Comparison of ENCODE assay signal across 13 cellular contexts in genomic region chr7:56053379-56053778, GRCh38. TPM values are rescaled to one million over a fixed set of nuclear protein-coding genes. Genes with fewer than 3 reads are reported as not detected.
DNase-seq lines count a peak whose midpoint lies in the region; FAIRE-seq and TF ChIP-seq lines count a peak whose summit lies in the region.
"Had no signal": no experiment of that assay in that cellular context is flagged by ENCODE, and none has a peak within 500 bp of the region (broad histone marks: within the 10 kb centered on the region; RNA-seq: fewer than 3 reads in every experiment).

No MANE protein-coding gene starts in this region.

- H3K4me3 Mint-ChIP-seq in T-helper 2 cell treated with Interferon-gamma antibody and Interleukin-4, amounts not matched to agents 5 μg/mL and 100 μg/mL, for 36 hours: peak overlapping the region; percentile 90

- CTCF ChIA-PET in OCI-LY7 (lab: Charles Lee; ENCODE audit: unreplicated experiment) (no interaction called here), endothelial cell of umbilical vein (lab: Charles Lee) (interaction anchor here (1.0 to 1.1 kb wide), 2 partner anchors 9 to 20 kb away, joined by 3 to 4 read pairs; no protein-coding TSS in a partner anchor)

- no peaks in the 10 kb centered on the region for H3K9me3 Mint-ChIP-seq in T-helper 2 cell treated with Interferon-gamma antibody and Interleukin-4, amounts not matched to agents 5 μg/mL and 100 μg/mL, for 36 hours

- H3K36me3 Mint-ChIP-seq in T-helper 2 cell treated with Interferon-gamma antibody and Interleukin-4, amounts not matched to agents 5 μg/mL and 100 μg/mL, for 36 hours (ENCODE audit: low read depth): peaks cover 52% of the 10 kb centered on the region

- H3K27me3 Mint-ChIP-seq in T-helper 2 cell treated with Interferon-gamma antibody and Interleukin-4, amounts not matched to agents 5 μg/mL and 100 μg/mL, for 36 hours (ENCODE audit: low read depth): no peaks in the 10 kb centered on the region

- H3K9me3 ChIP-seq in OCI-LY7 (ENCODE audit: low read length) (no peaks in the 10 kb centered on the region), endothelial cell of umbilical vein (replicated peaks; ENCODE audit: control insufficient read depth, insufficient read depth, low read length) (no peaks in the 10 kb centered on the region), colonic mucosa (no peaks in the 10 kb centered on the region)
- H3K9me3 ChIP-seq: transverse colon had no signal

- H3K4me1 Mint-ChIP-seq in T-helper 2 cell treated with Interferon-gamma antibody and Interleukin-4, amounts not matched to agents 5 μg/mL and 100 μg/mL, for 36 hours (ENCODE audit: low read depth): peaks cover 30% of the 10 kb centered on the region

- H3K79me2 ChIP-seq in OCI-LY7 (ENCODE audit: insufficient read depth, low read depth, low read length): peaks cover 84% of the 10 kb centered on the region
- H3K79me2 ChIP-seq in endothelial cell of umbilical vein (ENCODE audit: control insufficient read depth, insufficient read depth, low read length): peaks cover 64% of the 10 kb centered on the region

- BruUV-seq in OCI-LY7 (replicated peaks; lab: Mats Ljungman, UMichigan) (no TSS peak), endothelial cell of umbilical vein (replicated peaks; lab: Mats Ljungman, UMichigan) (no TSS peak)

- H3K4me1 ChIP-seq in OCI-LY7 (ENCODE audit: insufficient read depth, low read length, poor library complexity, severe bottlenecking): peaks cover 48% of the 10 kb centered on the region
- peaks cover 35% of the 10 kb centered on the region for H3K4me1 ChIP-seq in endothelial cell of umbilical vein (ENCODE audit: control insufficient read depth, extremely low read depth, insufficient read depth, low read length)
- H3K4me1 ChIP-seq in colonic mucosa: peaks cover 6% of the 10 kb centered on the region

- POLR2A ChIA-PET in OCI-LY7 (lab: Charles Lee) (interaction anchor here (0.6 to 2.3 kb wide), 3 partner anchors 11 to 19 kb away, joined by 3 to 13 read pairs (median 4); partner anchors contain the start of gene SUMF2), endothelial cell of umbilical vein (lab: Charles Lee) (interaction anchor here (0.8 kb wide), 1 partner anchor 12 kb away, joined by 5 read pairs; no protein-coding TSS in a partner anchor)

- H3K9me1 ChIP-seq in endothelial cell of umbilical vein (replicated peaks; ENCODE audit: control insufficient read depth, extremely low read depth, insufficient read depth, low read length): no peaks in the 10 kb centered on the region

- dilution Hi-C loops in endothelial cell of umbilical vein (cut with MboI; ENCODE audit: extremely low pct_ligation_motif_present, low sequenced_read_pairs): no loop called here

- FAIRE-seq in endothelial cell of umbilical vein (lab: Jason Lieb, UNC): no peak
- FAIRE-seq: A204.1, bronchial epithelial cell had no signal

- H4K20me1 ChIP-seq in OCI-LY7 (ENCODE audit: insufficient read depth, low read length): peaks cover 34% of the 10 kb centered on the region; the same call in 1 of the 2 replicates
- H4K20me1 ChIP-seq in endothelial cell of umbilical vein (replicated peaks; ENCODE audit: control insufficient read depth, extremely low read depth, insufficient read depth, low read length): no peaks in the 10 kb centered on the region

- DNase-seq in T-helper 2 cell treated with Interferon-gamma antibody and Interleukin-4, amounts not matched to agents 5 μg/mL and 100 μg/mL, for 36 hours (ENCODE audit: low spot score): no peak
- DNase-seq in T-helper 2 cell: no peak
- DNase-seq in OCI-LY7 (ENCODE audit: low spot score): no peak
- DNase-seq in endothelial cell of umbilical vein (ENCODE audit: low read depth, low spot score): no peak
- no peak for DNase-seq in retinal pigment epithelial cell (ENCODE audit: low read depth)
- DNase-seq in caudate nucleus (lab: John Stamatoyannopoulos, UW): no peak
- DNase-seq in stimulated activated CD4-positive, alpha-beta T cell treated with anti-CD3 and anti-CD28 coated beads, Interleukin-1b, Interleukin-23, amount 100 ng/mL, for 48 hours: no peak
- DNase-seq in colonic mucosa: no peak
- DNase-seq: NCI-H1092; stimulated activated CD4-positive, alpha-beta T cell treated with anti-CD3 and anti-CD28 coated beads, Interleukin-4, amount 100 ng/mL, for 1 hour; transverse colon had no signal

- H3K36me3 ChIP-seq in OCI-LY7 (ENCODE audit: insufficient read depth, low read length): peaks cover 65% of the 10 kb centered on the region
- peaks cover 10 to 22% of the 10 kb centered on the region in 2 experiments for H3K36me3 ChIP-seq in endothelial cell of umbilical vein (ENCODE audit: control insufficient read depth in 2 of 2, extremely low read depth in 1 of 2, insufficient read depth in 2 of 2, low read length in 2 of 2)
- no peaks in the 10 kb centered on the region for H3K36me3 ChIP-seq in colonic mucosa

- TF ChIP-seq CTCF in OCI-LY7 (conservative IDR thresholded peaks at IDR 0.05; ENCODE audit: low read length) (no peak), endothelial cell of umbilical vein (IDR thresholded peaks at IDR 0.05; ENCODE audit: extremely low read depth in 1 of 2, insufficient read depth in 1 of 2, low read depth in 1 of 2, low read length in 2 of 2) (no peak), retinal pigment epithelial cell (conservative IDR thresholded peaks at IDR 0.05; ENCODE audit: low read depth, low read length) (no peak), colonic mucosa (IDR thresholded peaks at IDR 0.05) (no peak)

- TF ChIP-seq POLR2A in endothelial cell of umbilical vein (IDR thresholded peaks at IDR 0.05; ENCODE audit: low read depth, low read length): no peak

- H2AFZ ChIP-seq in OCI-LY7 (ENCODE audit: low read length): no peak overlapping the region
- no peak overlapping the region for H2AFZ ChIP-seq in endothelial cell of umbilical vein (ENCODE audit: low read depth, low read length)

- H3K27ac ChIP-seq in OCI-LY7 (ENCODE audit: low read depth, low read length, poor library complexity, severe bottlenecking) (no peak overlapping the region), endothelial cell of umbilical vein (ENCODE audit: insufficient read depth, low read depth, low read length) (no peak overlapping the region), caudate nucleus (ENCODE audit: low read depth, low read length) (no peak overlapping the region), colonic mucosa (no peak overlapping the region)

- intact Hi-C loops in OCI-LY7 (cut with micrococcal nuclease; ENCODE audit: unreplicated experiment): loop anchor here (5.0 kb wide), 1 partner anchor 521 kb away; no protein-coding TSS in a partner anchor
- intact Hi-C loops in endothelial cell of umbilical vein (cut with micrococcal nuclease): loop anchor here (5.0 kb wide), 1 partner anchor 686 kb away; the partner anchor contains the start of gene LANCL2
- intact Hi-C loops in colonic mucosa (cut with DNase I): no loop called here

- peak overlapping the region; percentile 88 for H3K4me2 ChIP-seq in OCI-LY7 (ENCODE audit: low read length)
- H3K4me2 ChIP-seq in endothelial cell of umbilical vein (ENCODE audit: insufficient read depth, low read length): peak overlapping the region; percentile 100

- peak overlapping the region; percentile 100 for H3K4me3 ChIP-seq in OCI-LY7 (ENCODE audit: low read depth, low read length, poor library complexity, severe bottlenecking)
- peak overlapping the region in 1 of 3 experiments; percentile 35 for H3K4me3 ChIP-seq in endothelial cell of umbilical vein (replicated peaks in 1 of 3; ENCODE audit: insufficient read depth in 1 of 3, low read depth in 1 of 3, low read length in 3 of 3)
- H3K4me3 ChIP-seq in retinal pigment epithelial cell (ENCODE audit: low read length): peak overlapping the region; percentile 80
- H3K4me3 ChIP-seq in colonic mucosa: no peak overlapping the region

- H3K9ac ChIP-seq in endothelial cell of umbilical vein (replicated peaks; ENCODE audit: extremely low read depth, insufficient read depth, low read length): no peak overlapping the region
- peak overlapping the region in 1 of 2 donors; percentile 1 for H3K9ac ChIP-seq in colonic mucosa (ENCODE audit: low read depth in 2 of 2, low read length in 2 of 2)

- no peak overlapping the region for H3K27ac Mint-ChIP-seq in T-helper 2 cell treated with Interferon-gamma antibody and Interleukin-4, amounts not matched to agents 5 μg/mL and 100 μg/mL, for 36 hours

- H3K27me3 ChIP-seq in endothelial cell of umbilical vein (ENCODE audit: control insufficient read depth in 2 of 2, insufficient read depth in 2 of 2, low read length in 2 of 2) (no peaks in the 10 kb centered on the region), colonic mucosa (no peaks in the 10 kb centered on the region)
- H3K27me3 ChIP-seq: transverse colon had no signal

- H3K9me2 ChIP-seq in OCI-LY7 (ENCODE audit: insufficient read depth, low read length): no peaks in the 10 kb centered on the region

RNA-seq across cellular contexts. Expression of gene CCT6A, which starts 1.8 kb away (rescaled TPM):
- 151 and 196 TPM in 2 replicates for total RNA-seq in OCI-LY7 (2014; rRNA removed; shearing (Covaris generic))
- 181 and 219 TPM in 2 replicates for total RNA-seq in OCI-LY7 (2022)
- total RNA-seq in endothelial cell of umbilical vein: 210 and 221 TPM in 2 replicates
- 119 and 152 TPM in 2 replicates for polyA plus RNA-seq in endothelial cell of umbilical vein
- 216 and 226 TPM in 2 replicates for polyA plus RNA-seq in endothelial cell of umbilical vein (2011; cell fraction: cytosol; rRNA removed)
- polyA plus RNA-seq in endothelial cell of umbilical vein (2011; cell fraction: nucleus; rRNA removed): 167 and 257 TPM in 2 replicates
- 181 and 289 TPM in 2 replicates for polyA plus RNA-seq in endothelial cell of umbilical vein (2012)
- 149 and 154 TPM in 2 replicates for polyA minus RNA-seq in endothelial cell of umbilical vein
- polyA minus RNA-seq in endothelial cell of umbilical vein (2011; cell fraction: cytosol; rRNA and poly(A)+ RNA removed): 143 TPM
- polyA minus RNA-seq in endothelial cell of umbilical vein (2011; cell fraction: nucleus; rRNA and poly(A)+ RNA removed): 80.0 and 93.9 TPM in 2 replicates
- total RNA-seq in colonic mucosa: 100 to 1,000 TPM in 1 of 2 donors, 10 to 100 TPM in 1; 77.8 to 146 TPM

RNA-seq across cellular contexts. Expression of gene PSPH, which starts 2.1 kb away (rescaled TPM):
- 62.9 and 64.7 TPM in 2 replicates for total RNA-seq in OCI-LY7 (2014; rRNA removed; shearing (Covaris generic))
- total RNA-seq in OCI-LY7 (2022): 45.1 and 55.3 TPM in 2 replicates
- total RNA-seq in endothelial cell of umbilical vein: 20.3 and 24.2 TPM in 2 replicates
- 10.3 and 11.8 TPM in 2 replicates for polyA plus RNA-seq in endothelial cell of umbilical vein
- 27.5 and 28.8 TPM in 2 replicates for polyA plus RNA-seq in endothelial cell of umbilical vein (2011; cell fraction: cytosol; rRNA removed)
- 13.0 and 15.2 TPM in 2 replicates for polyA plus RNA-seq in endothelial cell of umbilical vein (2011; cell fraction: nucleus; rRNA removed)
- polyA plus RNA-seq in endothelial cell of umbilical vein (2012): 14.5 and 16.5 TPM in 2 replicates
- 18.8 and 32.3 TPM in 2 replicates for polyA minus RNA-seq in endothelial cell of umbilical vein
- 40.7 TPM for polyA minus RNA-seq in endothelial cell of umbilical vein (2011; cell fraction: cytosol; rRNA and poly(A)+ RNA removed)
- polyA minus RNA-seq in endothelial cell of umbilical vein (2011; cell fraction: nucleus; rRNA and poly(A)+ RNA removed): 9.5 and 12.7 TPM in 2 replicates
- total RNA-seq in colonic mucosa: 10 to 100 TPM in 1 of 2 donors, 1 to 10 TPM in 1; 7.5 to 23.4 TPM

RNA-seq across cellular contexts. Expression of gene SUMF2, which starts 10.7 kb away (rescaled TPM):
- total RNA-seq in OCI-LY7 (2014; rRNA removed; shearing (Covaris generic)): 46.4 and 60.8 TPM in 2 replicates
- total RNA-seq in OCI-LY7 (2022) (107 and 110 TPM in 2 replicates), endothelial cell of umbilical vein (107 and 110 TPM in 2 replicates), colonic mucosa (100 to 1,000 TPM in 1 of 2 donors, 10 to 100 TPM in 1; 90.7 to 103 TPM)
- 91.3 and 92.4 TPM in 2 replicates for polyA plus RNA-seq in endothelial cell of umbilical vein
- polyA plus RNA-seq in endothelial cell of umbilical vein (2011; cell fraction: cytosol; rRNA removed): 102 and 119 TPM in 2 replicates
- 169 and 183 TPM in 2 replicates for polyA plus RNA-seq in endothelial cell of umbilical vein (2011; cell fraction: nucleus; rRNA removed)
- polyA plus RNA-seq in endothelial cell of umbilical vein (2012): 88.0 and 88.7 TPM in 2 replicates
- 93.6 and 96.9 TPM in 2 replicates for polyA minus RNA-seq in endothelial cell of umbilical vein
- polyA minus RNA-seq in endothelial cell of umbilical vein (2011; cell fraction: cytosol; rRNA and poly(A)+ RNA removed): 42.5 TPM
- polyA minus RNA-seq in endothelial cell of umbilical vein (2011; cell fraction: nucleus; rRNA and poly(A)+ RNA removed): 46.1 and 56.9 TPM in 2 replicates

RNA-seq across cellular contexts. Expression of gene PHKG1, which starts 39.4 kb away (rescaled TPM):
- total RNA-seq in OCI-LY7 (2014; rRNA removed; shearing (Covaris generic)): 1.8 and 5.6 TPM in 2 replicates
- 2.2 and 3.3 TPM in 2 replicates for total RNA-seq in OCI-LY7 (2022)
- total RNA-seq in endothelial cell of umbilical vein: 0.72 and 1.00 TPM in 2 replicates
- polyA plus RNA-seq in endothelial cell of umbilical vein: 0.32 and 0.78 TPM in 2 replicates
- 0.10 and 0.21 TPM in 2 replicates for polyA plus RNA-seq in endothelial cell of umbilical vein (2011; cell fraction: cytosol; rRNA removed)
- polyA plus RNA-seq in endothelial cell of umbilical vein (2011; cell fraction: nucleus; rRNA removed): 3.1 and 3.2 TPM in 2 replicates
- 0.56 and 1.1 TPM in 2 replicates for polyA plus RNA-seq in endothelial cell of umbilical vein (2012)
- polyA minus RNA-seq in endothelial cell of umbilical vein: 0.93 TPM in 1 of 2 replicates, not detected in the other
- polyA minus RNA-seq in endothelial cell of umbilical vein (2011; cell fraction: cytosol; rRNA and poly(A)+ RNA removed): not detected
- polyA minus RNA-seq in endothelial cell of umbilical vein (2011; cell fraction: nucleus; rRNA and poly(A)+ RNA removed): 1.2 and 2.5 TPM in 2 replicates
- total RNA-seq in colonic mucosa: 1 to 10 TPM; 1.1 to 1.7 TPM

RNA-seq across cellular contexts. Expression of gene CHCHD2, which starts 52.9 kb away (rescaled TPM):
- 381 and 517 TPM in 2 replicates for total RNA-seq in OCI-LY7 (2014; rRNA removed; shearing (Covaris generic))
- total RNA-seq in OCI-LY7 (2022) (478 and 522 TPM in 2 replicates), endothelial cell of umbilical vein (368 and 378 TPM in 2 replicates), colonic mucosa (100 to 1,000 TPM; 338 to 580 TPM)
- polyA plus RNA-seq in endothelial cell of umbilical vein: 616 and 626 TPM in 2 replicates
- polyA plus RNA-seq in endothelial cell of umbilical vein (2011; cell fraction: cytosol; rRNA removed): 387 and 441 TPM in 2 replicates
- polyA plus RNA-seq in endothelial cell of umbilical vein (2011; cell fraction: nucleus; rRNA removed): 127 and 130 TPM in 2 replicates
- polyA plus RNA-seq in endothelial cell of umbilical vein (2012): 307 and 367 TPM in 2 replicates
- polyA minus RNA-seq in endothelial cell of umbilical vein: 106 and 112 TPM in 2 replicates
- polyA minus RNA-seq in endothelial cell of umbilical vein (2011; cell fraction: cytosol; rRNA and poly(A)+ RNA removed): 196 TPM
- polyA minus RNA-seq in endothelial cell of umbilical vein (2011; cell fraction: nucleus; rRNA and poly(A)+ RNA removed): 23.4 and 47.2 TPM in 2 replicates
